Comparison of ENCODE assay signal across 8 cellular contexts in the genomic region with DNA sequence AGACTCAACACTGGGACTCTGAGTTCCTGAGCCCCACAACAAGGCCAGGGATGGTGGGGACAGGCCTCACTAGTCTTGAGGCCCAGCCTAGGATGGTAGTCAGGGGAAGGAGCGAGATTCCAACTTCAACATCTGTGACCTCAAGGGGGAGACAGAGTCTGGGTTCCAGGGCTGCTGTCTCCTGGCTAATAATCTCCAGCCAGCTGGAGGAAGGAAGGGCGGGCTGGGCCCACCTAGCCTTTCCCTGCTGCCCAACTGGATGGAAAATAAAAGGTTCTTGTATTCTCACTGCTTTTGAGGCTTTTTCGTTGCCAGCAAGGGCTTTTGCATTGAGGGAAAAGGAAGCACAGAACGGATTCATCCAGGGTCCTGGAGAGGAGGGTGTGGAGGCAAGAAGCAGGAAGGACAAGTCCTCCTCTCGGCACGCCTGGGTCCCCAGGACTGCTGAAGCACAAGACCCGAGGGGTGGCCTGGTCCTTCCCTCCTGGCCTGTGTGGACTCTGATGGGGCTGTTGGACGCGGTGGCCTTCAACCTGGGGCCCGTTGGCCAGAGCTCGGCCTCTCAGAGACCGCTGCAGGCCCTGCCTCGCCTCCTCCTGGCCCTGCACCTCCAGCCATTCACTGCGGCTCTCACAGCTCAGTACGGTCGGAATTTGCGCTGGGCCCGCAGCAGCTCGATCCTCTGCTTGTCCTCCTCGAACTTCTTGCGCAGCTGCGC. TPM values are rescaled to one million over a fixed set of nuclear protein-coding genes. Genes with fewer than 3 reads are reported as not detected.
DNase-seq lines count a peak whose midpoint lies in the region; ATAC-seq, FAIRE-seq and TF ChIP-seq lines count a peak whose summit lies in the region.
"Not testable (repeated sequence)": the region's sequence is repeated elsewhere in the genome, so short reads cannot be mapped to it uniquely, and the experiment has no call there.

No MANE protein-coding gene starts in this region.

- WGBS in esophagus muscularis mucosa, result 70% methylated on average over 22 of the region's 22 CpGs
- WGBS in right cardiac atrium, result 64% methylated on average over 22 of the region's 22 CpGs

- H3K36me3 Mint-ChIP-seq in astrocyte (ENCODE audit: low read depth, unreplicated experiment), result peaks cover 11% of the 10 kb centered on the region
- H3K36me3 Mint-ChIP-seq in type B pancreatic cell, result not testable (repeated sequence)

- not testable (repeated sequence) for FAIRE-seq in astrocyte (lab: Jason Lieb, UNC)

- H3K27me3 ChIP-seq in Panc1 (ENCODE audit: control insufficient read depth, insufficient read depth, low read length); astrocyte (ENCODE audit: insufficient read depth, low read length); esophagus muscularis mucosa; right cardiac atrium (ENCODE audit: control insufficient read depth, insufficient read depth): not testable (repeated sequence)

- not testable (repeated sequence) for H2AFZ ChIP-seq in astrocyte (ENCODE audit: low read depth, low read length)

- CTCF ChIA-PET in Panc1 (lab: Charles Lee), result not testable (repeated sequence)

- POLR2A ChIA-PET in Panc1 (lab: Charles Lee), result not testable (repeated sequence)

- in situ Hi-C loops in Panc1 (cut with HindIII; ENCODE audit: low pct_unique_long_range_greater_than_20kb, low sequenced_read_pairs), result not testable (repeated sequence)

- not testable (repeated sequence) for H3K4me2 ChIP-seq in astrocyte (ENCODE audit: low read length)

- not testable (repeated sequence) for H3K9me3 ChIP-seq in Panc1 (ENCODE audit: control insufficient read depth, insufficient read depth, low read depth, low read length); astrocyte (ENCODE audit: insufficient read depth, low read depth, low read length); esophagus muscularis mucosa; right cardiac atrium (ENCODE audit: control insufficient read depth, low read length); mucosa of descending colon

- DNase-seq in GM03348 (ENCODE audit: low spot score) (peak; percentile 34), HuH-7 (ENCODE audit: low spot score) (peak; percentile 43), right cardiac atrium (peak; percentile 54 to 77 (median 56)), mucosa of descending colon (peak in 2 of 3 donors; percentile 42 to 51)
- DNase-seq in Panc1 (ENCODE audit: low read depth, low spot score); astrocyte (ENCODE audit: low read depth); esophagus muscularis mucosa (ENCODE audit: extremely low spot score); type B pancreatic cell (ENCODE audit: extremely low spot score, unreplicated experiment): not testable (repeated sequence)

- peaks cover 25% of the 10 kb centered on the region for H4K20me1 ChIP-seq in astrocyte (ENCODE audit: insufficient read depth, low read length)

- intact Hi-C loops in Panc1 (cut with micrococcal nuclease; ENCODE audit: unreplicated experiment); esophagus muscularis mucosa (cut with DNase I); right cardiac atrium (cut with DNase I); mucosa of descending colon (cut with DNase I, micrococcal nuclease): not testable (repeated sequence)

- peak overlapping the region; percentile 29 for H3K4me3 Mint-ChIP-seq in astrocyte (ENCODE audit: unreplicated experiment)
- not testable (repeated sequence) for H3K4me3 Mint-ChIP-seq in type B pancreatic cell

- not testable (repeated sequence) for TF ChIP-seq EP300 in esophagus muscularis mucosa (IDR thresholded peaks at IDR 0.05)

- not testable (repeated sequence) for TF ChIP-seq CTCF in Panc1 (IDR thresholded peaks at IDR 0.05); astrocyte (IDR thresholded peaks at IDR 0.05; ENCODE audit: insufficient read depth, low read depth, low read length); mucosa of descending colon (IDR thresholded peaks at IDR 0.05)
- TF ChIP-seq CTCF in esophagus muscularis mucosa (IDR thresholded peaks at IDR 0.05), result peak in 2 of 3 experiments; percentile 31 to 34
- TF ChIP-seq CTCF in type B pancreatic cell (conservative IDR thresholded peaks at IDR 0.05), result peak; percentile 64

- ATAC-seq in Panc1 (0 out of 2 replicates have a peak, but pooled peaks have one; percentile 46), right cardiac atrium (peak; percentile 46 to 72), mucosa of descending colon (peak; percentile 58)

- H3K4me1 Mint-ChIP-seq in astrocyte (ENCODE audit: low read depth, unreplicated experiment); type B pancreatic cell (ENCODE audit: unreplicated experiment): not testable (repeated sequence)

- H3K79me2 ChIP-seq in astrocyte (ENCODE audit: insufficient read depth, low read length), result peaks cover 16% of the 10 kb centered on the region

- TF ChIP-seq POLR2A in esophagus muscularis mucosa (IDR thresholded peaks at IDR 0.05; ENCODE audit: low read depth), result not testable (repeated sequence)

- H3K4me3 ChIP-seq in Panc1 (ENCODE audit: low read depth in 2 of 2, low read length in 2 of 2); astrocyte (ENCODE audit: insufficient read depth, low read depth, low read length); esophagus muscularis mucosa; right cardiac atrium (ENCODE audit: low read length); mucosa of descending colon: not testable (repeated sequence)

- not testable (repeated sequence) for H3K9me3 Mint-ChIP-seq in astrocyte (ENCODE audit: unreplicated experiment); type B pancreatic cell

- not testable (repeated sequence) for H3K9ac ChIP-seq in astrocyte (ENCODE audit: low read length)

- H3K27me3 Mint-ChIP-seq in astrocyte (ENCODE audit: low read depth, unreplicated experiment); type B pancreatic cell: not testable (repeated sequence)

- BruUV-seq in Panc1 (replicated peaks; lab: Mats Ljungman, UMichigan), result not testable (repeated sequence)

- H3K4me1 ChIP-seq in Panc1 (ENCODE audit: control insufficient read depth, insufficient read depth, low read length); astrocyte (ENCODE audit: insufficient read depth, low read length); right cardiac atrium (ENCODE audit: control insufficient read depth, insufficient read depth, low read length); mucosa of descending colon (ENCODE audit: low read depth): not testable (repeated sequence)
- H3K4me1 ChIP-seq in esophagus muscularis mucosa, result peaks cover 6 to 17% (median 6%) of the 10 kb centered on the region in 4 donors

- not testable (repeated sequence) for H3K36me3 ChIP-seq in Panc1 (ENCODE audit: control insufficient read depth, insufficient read depth, low read length); astrocyte (ENCODE audit: insufficient read depth, low read length); mucosa of descending colon (ENCODE audit: low read depth)
- peaks cover 31 to 59% (median 47%) of the 10 kb centered on the region in 4 donors for H3K36me3 ChIP-seq in esophagus muscularis mucosa

- not testable (repeated sequence) for H3K27ac ChIP-seq in Panc1 (ENCODE audit: low read length); astrocyte (ENCODE audit: low read depth, low read length)
- H3K27ac ChIP-seq in esophagus muscularis mucosa (replicated peaks in 1 of 4) (peak overlapping the region in 3 of 4 donors; percentile 10 to 42 (median 40)), right cardiac atrium (ENCODE audit: low read length) (peak overlapping the region; percentile 71)

- peak overlapping the region; percentile 85 for H3K27ac Mint-ChIP-seq in astrocyte (ENCODE audit: unreplicated experiment)
- H3K27ac Mint-ChIP-seq in type B pancreatic cell, result peak overlapping the region; percentile 75

RNA-seq across cellular contexts. Expression of gene RRP7A, which starts 7.2 kb away (rescaled TPM):
- total RNA-seq in Panc1 (2021; ENCODE audit: unreplicated experiment) (29.8 TPM), astrocyte (54.9 TPM in 2 replicates), esophagus muscularis mucosa (10 to 100 TPM; 26.2 to 26.5 (median 26.4) TPM), right cardiac atrium (10 to 100 TPM; 23.5 to 29.8 (median 25.1) TPM), mucosa of descending colon (10 to 100 TPM; 32.2 to 37.0 (median 32.4) TPM), type B pancreatic cell (ENCODE audit: low replicate concordance) (76.0 and 102 TPM in 2 replicates)
- polyA plus RNA-seq in Panc1 (2012; ENCODE audit: insufficient read length), result 18.3 TPM
- polyA plus RNA-seq in right cardiac atrium, result 19.3 TPM

RNA-seq across cellular contexts. Expression of gene SERHL2, which starts 41.3 kb away (rescaled TPM):
- total RNA-seq in Panc1 (2021; ENCODE audit: unreplicated experiment) (1.6 TPM), astrocyte (1.2 and 2.2 TPM in 2 replicates), esophagus muscularis mucosa (1 to 10 TPM; 3.1 to 9.1 (median 5.0) TPM), right cardiac atrium (1 to 10 TPM; 3.3 to 5.0 (median 4.3) TPM), mucosa of descending colon (1 to 10 TPM in 1 of 3 donors, under 1 TPM in 2; 0.52 to 2.5 (median 0.89) TPM), type B pancreatic cell (ENCODE audit: low replicate concordance) (2.8 and 3.9 TPM in 2 replicates)
- polyA plus RNA-seq in Panc1 (2012; ENCODE audit: insufficient read length), result 4.7 TPM
- 4.8 TPM for polyA plus RNA-seq in right cardiac atrium
